In genomic region chr17:35291802-35292201, GRCh38 we compare ENCODE assay signal across 23 cellular contexts. TPM values are rescaled to one million over a fixed set of nuclear protein-coding genes. Genes with fewer than 3 reads are reported as not detected.
DNase-seq lines count a peak whose midpoint lies in the region; ATAC-seq and TF ChIP-seq lines count a peak whose summit lies in the region.
"Had no signal": no experiment of that assay in that cellular context is flagged by ENCODE, and none has a peak within 500 bp of the region (broad histone marks: within the 10 kb centered on the region; RNA-seq: fewer than 3 reads in every experiment).

No MANE protein-coding gene starts in this region.

- H3K27ac Mint-ChIP-seq in MCF 10A (ENCODE audit: low read depth, unreplicated experiment), result no peak overlapping the region
- H3K27ac Mint-ChIP-seq in nephron progenitor cell, result no peak overlapping the region
- H3K27ac Mint-ChIP-seq: activated CD4-positive, alpha-beta memory T cell treated with anti-CD3 and anti-CD28 coated beads, Interleukin-2, amount 10 ng/mL, durations not matched to agents 7 days and 5 days; activated naive CD4-positive, alpha-beta T cell treated with anti-CD3 and anti-CD28 coated beads, Interleukin-2, amount 50 U/mL, for 72 hours; brain; CD8-positive, alpha-beta memory T cell; dendritic cell treated with granulocyte-macrophage colony-stimulating factor and Interleukin-4, amounts not matched to agents 40 ng/mL and 50 ng/mL, for 4 days had no signal

- H3K27me3 ChIP-seq in breast epithelium (no peaks in the 10 kb centered on the region), adipocyte (replicated peaks; ENCODE audit: control insufficient read depth, insufficient read depth, low read length) (no peaks in the 10 kb centered on the region), lower lobe of right lung (ENCODE audit: low read depth) (no peaks in the 10 kb centered on the region)

- intact Hi-C loops in MCF 10A (cut with micrococcal nuclease) (no loop called here), breast epithelium (cut with DNase I; ENCODE audit: low total_unique reads) (no loop called here), lower lobe of right lung (cut with DNase I) (no loop called here)

- TF ChIP-seq CTCF in MCF 10A (IDR thresholded peaks at IDR 0.05; ENCODE audit: unreplicated experiment), result no peak
- no peak for TF ChIP-seq CTCF in breast epithelium (IDR thresholded peaks at IDR 0.05)
- TF ChIP-seq CTCF in fibroblast of mammary gland (conservative IDR thresholded peaks at IDR 0.05; ENCODE audit: control insufficient read depth, insufficient read depth, low read depth, low read length), result no peak
- no peak for TF ChIP-seq CTCF in nephron progenitor cell (IDR thresholded peaks at IDR 0.05)
- TF ChIP-seq CTCF in lower lobe of right lung (IDR thresholded peaks at IDR 0.05), result no peak

- H3K9ac ChIP-seq in adipocyte (ENCODE audit: low read length), result no peak overlapping the region

- H3K27me3 Mint-ChIP-seq in MCF 10A (ENCODE audit: insufficient read depth, unreplicated experiment) (peaks cover 90% of the 10 kb centered on the region), nephron progenitor cell (ENCODE audit: low read depth, poor library complexity) (peaks cover 34% of the 10 kb centered on the region)
- H3K27me3 Mint-ChIP-seq: CD8-positive, alpha-beta memory T cell had no signal

- ATAC-seq in lower lobe of right lung, result no peak

- no TSS peak for BruUV-seq in MCF 10A (replicated peaks; lab: Mats Ljungman, UMichigan)

- CTCF ChIA-PET in MCF 10A (lab: Yijun Ruan, JAX), result interaction anchor here (0.7 kb wide), 1 partner anchor 8 kb away, joined by 5 read pairs; no protein-coding TSS in a partner anchor

- H3K4me3 Mint-ChIP-seq in MCF 10A (ENCODE audit: unreplicated experiment) (no peak overlapping the region), nephron progenitor cell (no peak overlapping the region)
- H3K4me3 Mint-ChIP-seq: activated CD4-positive, alpha-beta memory T cell treated with anti-CD3 and anti-CD28 coated beads, Interleukin-2, amount 10 ng/mL, durations not matched to agents 7 days and 5 days; brain; CD8-positive, alpha-beta memory T cell; dendritic cell treated with granulocyte-macrophage colony-stimulating factor and Interleukin-4, amounts not matched to agents 40 ng/mL and 50 ng/mL, for 4 days had no signal

- H3K4me3 ChIP-seq in breast epithelium (no peak overlapping the region), adipocyte (ENCODE audit: low read length) (no peak overlapping the region), fibroblast of mammary gland (ENCODE audit: control insufficient read depth, low read depth, low read length) (no peak overlapping the region), lower lobe of right lung (no peak overlapping the region)
- H3K4me3 ChIP-seq: left ventricle myocardium inferior, thoracic aorta had no signal

- H3K9me3 ChIP-seq in breast epithelium, result no peaks in the 10 kb centered on the region
- no peaks in the 10 kb centered on the region for H3K9me3 ChIP-seq in adipocyte (ENCODE audit: control insufficient read depth, low read length)
- H3K9me3 ChIP-seq in lower lobe of right lung, result no peaks in the 10 kb centered on the region
- H3K9me3 ChIP-seq: neutrophil, thoracic aorta had no signal

- H3K27ac ChIP-seq in breast epithelium (no peak overlapping the region), lower lobe of right lung (no peak overlapping the region)
- H3K27ac ChIP-seq: left ventricle myocardium inferior, neutrophil, thoracic aorta, WERI-Rb-1 had no signal

- DNase-seq in MCF 10A (ENCODE audit: unreplicated experiment), result peak; percentile 40
- no peak for DNase-seq in breast epithelium (ENCODE audit: low spot score in 2 of 2)
- DNase-seq in adipocyte (ENCODE audit: low read depth), result peak; percentile 89
- peak; percentile 88 for DNase-seq in fibroblast of mammary gland (ENCODE audit: low read depth)
- DNase-seq in stromal cell of bone marrow (ENCODE audit: low read depth), result peak; percentile 56
- DNase-seq in nephron progenitor cell, result no peak
- no peak for DNase-seq in NCI-H526 treated with DMSO at 0.1 percent for 48 hours (lab: John Stamatoyannopoulos, UW)
- DNase-seq in lower lobe of right lung, result no peak
- DNase-seq: ACHN; activated CD4-positive, alpha-beta memory T cell treated with anti-CD3 and anti-CD28 coated beads, Interleukin-2, amount 10 ng/mL, durations not matched to agents 7 days and 5 days; CD8-positive, alpha-beta memory T cell; DMS79 treated with DMSO at 0.1 percent for 48 hours; left ventricle myocardium inferior; NCI-H1105; NCI-H526; retina; SHP77 treated with DMSO at 0.1 percent for 48 hours; WERI-Rb-1 had no signal

- TF ChIP-seq POLR2A in breast epithelium (IDR thresholded peaks at IDR 0.05), result no peak

- POLR2A ChIA-PET in MCF 10A (lab: Yijun Ruan, JAX), result no interaction called here

- H3K9me3 Mint-ChIP-seq in MCF 10A (ENCODE audit: unreplicated experiment) (peaks cover 10% of the 10 kb centered on the region), nephron progenitor cell (peaks cover 15% of the 10 kb centered on the region)

- no peaks in the 10 kb centered on the region for H3K36me3 ChIP-seq in breast epithelium
- H3K36me3 ChIP-seq in adipocyte (ENCODE audit: control insufficient read depth, insufficient read depth, low read length, severe bottlenecking), result no peaks in the 10 kb centered on the region
- no peaks in the 10 kb centered on the region for H3K36me3 ChIP-seq in lower lobe of right lung
- H3K36me3 ChIP-seq: left ventricle myocardium inferior, neutrophil, thoracic aorta, WERI-Rb-1 had no signal

- H3K36me3 Mint-ChIP-seq in MCF 10A (ENCODE audit: insufficient read depth, unreplicated experiment) (no peaks in the 10 kb centered on the region), nephron progenitor cell (ENCODE audit: low read depth) (no peaks in the 10 kb centered on the region)
- H3K36me3 Mint-ChIP-seq: brain had no signal

- H3K4me1 ChIP-seq in breast epithelium (no peaks in the 10 kb centered on the region), adipocyte (ENCODE audit: control insufficient read depth, insufficient read depth, low read length) (peaks cover 39% of the 10 kb centered on the region), lower lobe of right lung (no peaks in the 10 kb centered on the region)
- H3K4me1 ChIP-seq: left ventricle myocardium inferior had no signal

- no peaks in the 10 kb centered on the region for H3K4me1 Mint-ChIP-seq in MCF 10A (ENCODE audit: insufficient read depth, unreplicated experiment)
- no peaks in the 10 kb centered on the region for H3K4me1 Mint-ChIP-seq in nephron progenitor cell
- H3K4me1 Mint-ChIP-seq: brain had no signal

RNA-seq across cellular contexts. Expression of gene SLFN5, which starts 48.9 kb away (rescaled TPM):
- 133 and 205 TPM in 2 replicates for total RNA-seq in MCF 10A (2022)
- 10 to 100 TPM; 29.8 to 35.0 (median 34.1) TPM for total RNA-seq in breast epithelium
- total RNA-seq in lower lobe of right lung, result 47.6 TPM

Comparison
In these comparisons a context has a peak if more than half of its experiments do, and no peak if none do; other contexts are left out.
1. DNase-seq: peak in MCF 10A (single experiment), adipocyte (single experiment), fibroblast of mammary gland (single experiment) and stromal cell of bone marrow (single experiment); none in breast epithelium (0 of 2), nephron progenitor cell (single experiment), NCI-H526 treated with DMSO at 0.1 percent for 48 hours (single experiment) and lower lobe of right lung (single experiment).